Comparison of ENCODE assay signal across 12 cellular contexts in genomic region chr3:52218026-52218425, GRCh38. TPM values are rescaled to one million over a fixed set of nuclear protein-coding genes. Genes with fewer than 3 reads are reported as not detected.
DNase-seq lines count a peak whose midpoint lies in the region; ATAC-seq lines count a peak whose summit lies in the region.
"Had no signal": no experiment of that assay in that cellular context is flagged by ENCODE, and none has a peak within 500 bp of the region (broad histone marks: within the 10 kb centered on the region; RNA-seq: fewer than 3 reads in every experiment).

No MANE protein-coding gene starts in this region.

- DNase-seq in CD4-positive, CD25-positive, alpha-beta regulatory T cell: no peak
- no peak for DNase-seq in Jurkat, Clone E6-1 (ENCODE audit: low read depth, low spot score)
- DNase-seq in effector memory CD4-positive, alpha-beta T cell: no peak
- no peak for DNase-seq in trophoblast cell
- DNase-seq in NCI-H2081 treated with DMSO at 0.1 percent for 48 hours (lab: John Stamatoyannopoulos, UW): no peak
- DNase-seq in NCI-H748 (lab: John Stamatoyannopoulos, UW; ENCODE audit: unreplicated experiment): no peak
- DNase-seq: NCI-H1417 treated with DMSO at 0.1 percent for 48 hours; NK-92 treated with Interleukin-12 subunit alpha and Interleukin-12 subunit beta, amount 100 ng/mL, for 24 hours; T-helper 9 cell had no signal

- peaks cover 21 to 75% (median 47%) of the 10 kb centered on the region in 4 donors for H3K4me1 Mint-ChIP-seq in CD4-positive, CD25-positive, alpha-beta regulatory T cell

- no peak overlapping the region for H3K9ac ChIP-seq in trophoblast cell (ENCODE audit: low read length)

- ATAC-seq in CD4-positive, CD25-positive, alpha-beta regulatory T cell (ENCODE audit: low read depth in 2 of 2): no peak
- ATAC-seq in GM21786 (IDR thresholded peaks at IDR 0.05; ENCODE audit: unreplicated experiment): no peak
- ATAC-seq in GM21825 (IDR thresholded peaks at IDR 0.05; ENCODE audit: unreplicated experiment): no peak

- no CpG with 5 or more reads among the region's 3 CpGs for WGBS in trophoblast cell (ENCODE audit: extremely low coverage, insufficient coverage, insufficient read length)

- H3K79me2 ChIP-seq in trophoblast cell (ENCODE audit: control insufficient read depth, insufficient read depth, low read length, poor library complexity): no peaks in the 10 kb centered on the region

- no peaks in the 10 kb centered on the region for H3K9me3 ChIP-seq in CD4-positive, CD25-positive, alpha-beta regulatory T cell (ENCODE audit: control insufficient read depth in 2 of 2, low read length in 2 of 2)
- no peaks in the 10 kb centered on the region for H3K9me3 ChIP-seq in effector memory CD4-positive, alpha-beta T cell (ENCODE audit: control insufficient read depth, low read length)
- H3K9me3 ChIP-seq in trophoblast cell (ENCODE audit: insufficient read depth, low read depth, low read length): peaks cover 3% of the 10 kb centered on the region
- H3K9me3 ChIP-seq: mucosa of descending colon had no signal

- H3K27ac Mint-ChIP-seq in CD4-positive, CD25-positive, alpha-beta regulatory T cell: peak overlapping the region; percentile 62 to 98 (median 97)

- H3K14ac ChIP-seq in trophoblast cell (ENCODE audit: low read length): peak overlapping the region; percentile 36

- peak overlapping the region; percentile 79 for H4K91ac ChIP-seq in trophoblast cell (ENCODE audit: low read depth, low read length)

- no peak overlapping the region for H4K8ac ChIP-seq in trophoblast cell (ENCODE audit: low read depth, low read length)

- H4K12ac ChIP-seq in trophoblast cell (ENCODE audit: low read depth, low read length): no peak overlapping the region

- peak overlapping the region; percentile 32 to 80 (median 76) for H3K4me3 Mint-ChIP-seq in CD4-positive, CD25-positive, alpha-beta regulatory T cell

- H3K79me1 ChIP-seq in trophoblast cell (ENCODE audit: low read length): peaks cover 8% of the 10 kb centered on the region

- H3K4me3 ChIP-seq in CD4-positive, CD25-positive, alpha-beta regulatory T cell (ENCODE audit: low read depth, low read length): peak overlapping the region; percentile 56
- peak overlapping the region; percentile 24 for H3K4me3 ChIP-seq in Jurkat, Clone E6-1 (ENCODE audit: low read length)
- H3K4me3 ChIP-seq in effector memory CD4-positive, alpha-beta T cell (ENCODE audit: insufficient read depth, low read depth, low read length, poor library complexity, severe bottlenecking): no peak overlapping the region
- no peak overlapping the region for H3K4me3 ChIP-seq in trophoblast cell (ENCODE audit: low read depth, low read length)
- H3K4me3 ChIP-seq: mucosa of descending colon had no signal

- peak overlapping the region; percentile 34 for H2AK5ac ChIP-seq in trophoblast cell (ENCODE audit: low read length)

- no peak overlapping the region for H3K23ac ChIP-seq in trophoblast cell (ENCODE audit: low read length)

- peaks cover 23% of the 10 kb centered on the region for H3K36me3 ChIP-seq in CD4-positive, CD25-positive, alpha-beta regulatory T cell (ENCODE audit: control insufficient read depth, insufficient read depth, low read length)
- peaks cover 19% of the 10 kb centered on the region for H3K36me3 ChIP-seq in effector memory CD4-positive, alpha-beta T cell (ENCODE audit: control insufficient read depth, insufficient read depth, low read length)
- H3K36me3 ChIP-seq in trophoblast cell (ENCODE audit: control insufficient read depth in 1 of 2, insufficient read depth in 2 of 2, low read length in 2 of 2): peaks cover 20 to 23% of the 10 kb centered on the region in 2 experiments

- H3K4me2 ChIP-seq in trophoblast cell (ENCODE audit: low read length): no peak overlapping the region

- peak overlapping the region; percentile 18 for H2BK5ac ChIP-seq in trophoblast cell (ENCODE audit: low read depth, low read length, poor library complexity)

- H3K18ac ChIP-seq in trophoblast cell (ENCODE audit: low read length): peak overlapping the region; percentile 5

- peaks cover 0 to 1% (median 0%) of the 10 kb centered on the region in 7 donors for H3K9me3 Mint-ChIP-seq in CD4-positive, CD25-positive, alpha-beta regulatory T cell

- no peaks in the 10 kb centered on the region for H3K27me3 Mint-ChIP-seq in CD4-positive, CD25-positive, alpha-beta regulatory T cell

- peak overlapping the region; percentile 19 for H2BK12ac ChIP-seq in trophoblast cell (ENCODE audit: low read length)

- peak overlapping the region; percentile 6 for H2BK120ac ChIP-seq in trophoblast cell (ENCODE audit: insufficient read depth, low read length, poor library complexity)

- H3K4ac ChIP-seq in trophoblast cell (ENCODE audit: low read depth, low read length): peak overlapping the region; percentile 1

- H3K27me3 ChIP-seq in CD4-positive, CD25-positive, alpha-beta regulatory T cell (ENCODE audit: control insufficient read depth, insufficient read depth, low read length): no peaks in the 10 kb centered on the region
- H3K27me3 ChIP-seq in effector memory CD4-positive, alpha-beta T cell (replicated peaks; ENCODE audit: control insufficient read depth, insufficient read depth, low read length, poor library complexity, severe bottlenecking): no peaks in the 10 kb centered on the region
- no peaks in the 10 kb centered on the region for H3K27me3 ChIP-seq in trophoblast cell (ENCODE audit: insufficient read depth, low read length)

- H2AFZ ChIP-seq in trophoblast cell (ENCODE audit: insufficient read depth, low read length, poor library complexity): no peak overlapping the region

- peaks cover 25% of the 10 kb centered on the region for H3K36me3 Mint-ChIP-seq in CD4-positive, CD25-positive, alpha-beta regulatory T cell

- H3K4me1 ChIP-seq in CD4-positive, CD25-positive, alpha-beta regulatory T cell (ENCODE audit: control insufficient read depth, insufficient read depth, low read length, poor library complexity, severe bottlenecking): peaks cover 67% of the 10 kb centered on the region
- H3K4me1 ChIP-seq in effector memory CD4-positive, alpha-beta T cell (ENCODE audit: control insufficient read depth, insufficient read depth, low read length, poor library complexity, severe bottlenecking): peaks cover 73% of the 10 kb centered on the region
- peaks cover 22 to 37% of the 10 kb centered on the region in 2 experiments for H3K4me1 ChIP-seq in trophoblast cell (ENCODE audit: control insufficient read depth in 1 of 2, insufficient read depth in 2 of 2, low read length in 2 of 2)

- peak overlapping the region; percentile 66 for H3K27ac ChIP-seq in CD4-positive, CD25-positive, alpha-beta regulatory T cell (ENCODE audit: insufficient read depth, low read length, poor library complexity, severe bottlenecking)
- peak overlapping the region; percentile 55 for H3K27ac ChIP-seq in effector memory CD4-positive, alpha-beta T cell (ENCODE audit: insufficient read depth, low read length, poor library complexity, severe bottlenecking)
- no peak overlapping the region for H3K27ac ChIP-seq in trophoblast cell (ENCODE audit: low read depth, low read length)

RNA-seq across cellular contexts. Expression of gene TLR9, which starts 7.4 kb away (rescaled TPM):
- 0.27 TPM for total RNA-seq in CD4-positive, CD25-positive, alpha-beta regulatory T cell
- polyA plus RNA-seq in CD4-positive, CD25-positive, alpha-beta regulatory T cell: under 1 TPM in 1 of 4 donors, not detected in 3; 0.16 TPM
- not detected for polyA plus RNA-seq in Jurkat, Clone E6-1 (2012; ENCODE audit: insufficient read depth, insufficient read length)
- 0.04 and 0.10 TPM in 2 replicates for polyA plus RNA-seq in trophoblast cell (2013)

RNA-seq across cellular contexts. Expression of gene ALAS1, which starts 20.1 kb away (rescaled TPM):
- 17.1 TPM for total RNA-seq in CD4-positive, CD25-positive, alpha-beta regulatory T cell
- 10 to 100 TPM; 22.4 to 41.4 (median 34.2) TPM for polyA plus RNA-seq in CD4-positive, CD25-positive, alpha-beta regulatory T cell
- 68.8 TPM for polyA plus RNA-seq in Jurkat, Clone E6-1 (2012; ENCODE audit: insufficient read depth, insufficient read length)
- polyA plus RNA-seq in trophoblast cell (2013): 117 and 125 TPM in 2 replicates

RNA-seq across cellular contexts. Expression of gene TWF2, which starts 20.9 kb away (rescaled TPM):
- total RNA-seq in CD4-positive, CD25-positive, alpha-beta regulatory T cell: 62.4 TPM
- 100 to 1,000 TPM; 116 to 142 (median 131) TPM for polyA plus RNA-seq in CD4-positive, CD25-positive, alpha-beta regulatory T cell
- polyA plus RNA-seq in Jurkat, Clone E6-1 (2012; ENCODE audit: insufficient read depth, insufficient read length): 67.7 TPM
- polyA plus RNA-seq in trophoblast cell (2013): 39.5 and 39.9 TPM in 2 replicates

RNA-seq across cellular contexts. Expression of gene PPM1M, which starts 27.5 kb away (rescaled TPM):
- total RNA-seq in CD4-positive, CD25-positive, alpha-beta regulatory T cell: 80.7 TPM
- 100 to 1,000 TPM in 1 of 4 donors, 10 to 100 TPM in 3; 55.5 to 104 (median 74.9) TPM for polyA plus RNA-seq in CD4-positive, CD25-positive, alpha-beta regulatory T cell
- polyA plus RNA-seq in Jurkat, Clone E6-1 (2012; ENCODE audit: insufficient read depth, insufficient read length): 59.8 TPM
- polyA plus RNA-seq in trophoblast cell (2013): 3.0 and 3.5 TPM in 2 replicates

Comparison
In these comparisons a context has a peak if more than half of its experiments do, and no peak if none do; other contexts are left out.
1. H3K4me3 ChIP-seq: peak in CD4-positive, CD25-positive, alpha-beta regulatory T cell (single experiment) and Jurkat, Clone E6-1 (single experiment); none in effector memory CD4-positive, alpha-beta T cell (single experiment) and trophoblast cell (single experiment).